Comparison of ENCODE assay signal across 13 cellular contexts in the genomic region with DNA sequence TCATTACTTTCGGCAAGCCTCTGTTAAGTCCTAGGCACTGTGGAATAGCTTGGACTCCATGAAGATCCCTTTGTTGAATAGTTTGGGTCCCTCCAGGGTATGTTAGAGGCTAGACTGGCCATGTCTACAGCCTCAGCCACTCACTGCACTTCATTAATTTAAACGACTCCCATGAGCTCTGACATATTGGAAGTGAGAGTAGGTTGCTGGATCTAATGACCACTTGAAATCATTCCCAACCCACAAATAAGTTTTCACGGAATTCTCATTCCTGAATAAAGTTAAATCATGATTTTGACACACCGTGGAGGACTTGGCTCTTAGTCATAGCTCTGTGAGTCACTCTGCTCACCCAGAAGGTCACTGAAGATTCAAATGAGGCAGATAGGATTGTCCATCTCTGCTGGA. TPM values are rescaled to one million over a fixed set of nuclear protein-coding genes. Genes with fewer than 3 reads are reported as not detected.
DNase-seq lines count a peak whose midpoint lies in the region; ATAC-seq and TF ChIP-seq lines count a peak whose summit lies in the region.
"Had no signal": no experiment of that assay in that cellular context is flagged by ENCODE, and none has a peak within 500 bp of the region (broad histone marks: within the 10 kb centered on the region; RNA-seq: fewer than 3 reads in every experiment).

No MANE protein-coding gene starts in this region.

- in situ Hi-C loops in astrocyte of the spinal cord (cut with HindIII; ENCODE audit: low sequenced_read_pairs), result no loop called here

- H3K27me3 ChIP-seq in kidney epithelial cell (ENCODE audit: control insufficient read depth, insufficient read depth, low read length), result no peaks in the 10 kb centered on the region
- H3K27me3 ChIP-seq: body of pancreas, neutrophil had no signal

- H3K36me3 ChIP-seq in kidney epithelial cell (ENCODE audit: control insufficient read depth, insufficient read depth, low read length), result no peaks in the 10 kb centered on the region
- H3K36me3 ChIP-seq: neutrophil had no signal

- H3K4me3 ChIP-seq in astrocyte of the spinal cord (ENCODE audit: low read depth, low read length) (no peak overlapping the region), kidney epithelial cell (ENCODE audit: low read depth, low read length) (no peak overlapping the region)
- H3K4me3 ChIP-seq: body of pancreas had no signal

- peak; percentile 96 for DNase-seq in A172 (ENCODE audit: low spot score)
- DNase-seq in HS-5 (ENCODE audit: low read depth), result peak; percentile 90
- peak; percentile 87 for DNase-seq in astrocyte of the spinal cord (ENCODE audit: low read depth, low spot score)
- DNase-seq in kidney epithelial cell (ENCODE audit: low read depth), result peak; percentile 68
- DNase-seq in effector CD4-positive, alpha-beta T cell, result no peak
- DNase-seq in DMS53 treated with DMSO at 0.1 percent for 48 hours (lab: John Stamatoyannopoulos, UW; ENCODE audit: unreplicated experiment), result no peak
- DNase-seq in activated T-cell treated with anti-CD3 and anti-CD28 coated beads for 4 hours, result no peak
- DNase-seq: 8988T; body of pancreas; NCI-H1417; stimulated activated naive B cell treated with anti-CD40 and anti-IgM and Interleukin-4, amounts not matched to agents 10 μg/mL and 1 μg/mL and 100 μg/mL, for 72 hours had no signal

- no peak for ATAC-seq in HG02798 (IDR thresholded peaks at IDR 0.05; ENCODE audit: poor library complexity, unreplicated experiment)
- ATAC-seq: body of pancreas; stimulated activated naive B cell treated with anti-CD40 and anti-IgM and Interleukin-4, amounts not matched to agents 10 μg/mL and 1 μg/mL and 100 μg/mL, for 72 hours had no signal

- TF ChIP-seq CTCF in astrocyte of the spinal cord (IDR thresholded peaks at IDR 0.05; ENCODE audit: low read depth, low read length), result no peak
- no peak for TF ChIP-seq CTCF in kidney epithelial cell (IDR thresholded peaks at IDR 0.05; ENCODE audit: insufficient read depth, low read length, poor library complexity, severe bottlenecking)

RNA-seq across cellular contexts. Expression of gene APPL2, which starts 21.4 kb away (rescaled TPM):
- 41.6 and 46.4 TPM in 2 replicates for total RNA-seq in A172 (2014; rRNA removed; shearing (Covaris generic))
- total RNA-seq in kidney epithelial cell, result 23.8 and 28.1 TPM in 2 replicates

Comparison
In these comparisons a context has a peak if more than half of its experiments do, and no peak if none do; other contexts are left out.
1. DNase-seq: peak in A172 (single experiment), HS-5 (single experiment), astrocyte of the spinal cord (single experiment) and kidney epithelial cell (single experiment); none in effector CD4-positive, alpha-beta T cell (single experiment), DMS53 treated with DMSO at 0.1 percent for 48 hours (single experiment) and activated T-cell treated with anti-CD3 and anti-CD28 coated beads for 4 hours (single experiment).